In the genomic region with DNA sequence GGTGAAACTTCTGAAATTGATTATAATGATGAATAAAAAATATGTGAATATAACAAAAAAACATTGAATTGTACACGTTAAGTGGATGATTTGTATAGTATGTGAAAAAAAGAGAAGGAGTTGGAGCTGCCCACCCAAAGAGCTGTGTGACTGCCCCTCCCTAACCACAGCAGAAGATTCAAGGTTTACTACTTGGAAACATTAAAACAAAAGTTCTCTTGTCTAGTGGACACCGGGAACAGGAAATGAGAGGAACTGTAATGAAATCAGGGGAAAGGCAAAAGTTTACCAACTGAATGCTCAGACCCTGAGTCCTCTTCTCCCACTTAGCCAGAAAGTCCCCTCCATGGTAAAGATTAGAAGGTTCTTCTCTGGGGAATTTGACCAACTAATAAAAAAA, we compare ENCODE assay signal across 20 cellular contexts. TPM values are rescaled to one million over a fixed set of nuclear protein-coding genes. Genes with fewer than 3 reads are reported as not detected.
DNase-seq lines count a peak whose midpoint lies in the region; ATAC-seq, FAIRE-seq and TF ChIP-seq lines count a peak whose summit lies in the region.
"Had no signal": no experiment of that assay in that cellular context is flagged by ENCODE, and none has a peak within 500 bp of the region (broad histone marks: within the 10 kb centered on the region; RNA-seq: fewer than 3 reads in every experiment).

No MANE protein-coding gene starts in this region.

- H3K4me1 ChIP-seq in astrocyte (ENCODE audit: insufficient read depth, low read length) (peaks cover 21% of the 10 kb centered on the region), osteoblast (ENCODE audit: insufficient read depth, low read length) (peaks cover 22% of the 10 kb centered on the region)
- H3K4me1 ChIP-seq: SJCRH30 had no signal

- H3K9me3 ChIP-seq in astrocyte (ENCODE audit: insufficient read depth, low read depth, low read length) (no peaks in the 10 kb centered on the region), osteoblast (ENCODE audit: low read depth, low read length) (peaks cover 2% of the 10 kb centered on the region)
- H3K9me3 ChIP-seq: A549, SJCRH30 had no signal

- H3K9ac ChIP-seq in astrocyte (ENCODE audit: low read length): no peak overlapping the region

- H3K27me3 ChIP-seq in astrocyte (ENCODE audit: insufficient read depth, low read length) (no peaks in the 10 kb centered on the region), osteoblast (ENCODE audit: insufficient read depth, low read length) (no peaks in the 10 kb centered on the region)
- H3K27me3 ChIP-seq: SJCRH30 had no signal

- TF ChIP-seq CTCF in Calu3 (IDR thresholded peaks at IDR 0.05; ENCODE audit: unreplicated experiment) (no peak), astrocyte (IDR thresholded peaks at IDR 0.05; ENCODE audit: insufficient read depth, low read depth, low read length) (no peak), osteoblast (IDR thresholded peaks at IDR 0.05; ENCODE audit: extremely low read depth, low read depth, low read length) (no peak)

- H4K20me1 ChIP-seq in astrocyte (ENCODE audit: insufficient read depth, low read length): no peaks in the 10 kb centered on the region
- no peaks in the 10 kb centered on the region for H4K20me1 ChIP-seq in osteoblast (ENCODE audit: insufficient read depth, low read length)

- H3K27me3 Mint-ChIP-seq in Calu3 (ENCODE audit: unreplicated experiment): no peaks in the 10 kb centered on the region
- H3K27me3 Mint-ChIP-seq in astrocyte (ENCODE audit: low read depth, unreplicated experiment): peaks cover 2% of the 10 kb centered on the region

- no peaks in the 10 kb centered on the region for H3K79me2 ChIP-seq in astrocyte (ENCODE audit: insufficient read depth, low read length)
- peaks cover 11% of the 10 kb centered on the region for H3K79me2 ChIP-seq in osteoblast (ENCODE audit: insufficient read depth, low read length)

- H3K36me3 ChIP-seq in astrocyte (ENCODE audit: insufficient read depth, low read length): no peaks in the 10 kb centered on the region
- no peaks in the 10 kb centered on the region for H3K36me3 ChIP-seq in osteoblast (ENCODE audit: insufficient read depth, low read length)
- H3K36me3 ChIP-seq: SJCRH30 had no signal

- no TSS peak for BruUV-seq in Calu3 (replicated peaks; lab: Mats Ljungman, UMichigan)

- H3K4me3 ChIP-seq in astrocyte (ENCODE audit: insufficient read depth, low read depth, low read length): no peak overlapping the region
- no peak overlapping the region for H3K4me3 ChIP-seq in osteoblast (ENCODE audit: insufficient read depth, low read length)
- H3K4me3 ChIP-seq: A549, SJCRH30 had no signal

- no peak overlapping the region for H3K4me3 Mint-ChIP-seq in Calu3 (ENCODE audit: low read depth, unreplicated experiment)
- H3K4me3 Mint-ChIP-seq in astrocyte (ENCODE audit: unreplicated experiment): peak overlapping the region; percentile 28
- H3K4me3 Mint-ChIP-seq: CD4-positive, alpha-beta memory T cell; T-cell had no signal

- H3K4me2 ChIP-seq in astrocyte (ENCODE audit: low read length): peak overlapping the region; percentile 11
- H3K4me2 ChIP-seq in osteoblast (ENCODE audit: insufficient read depth, low read length): no peak overlapping the region
- H3K4me2 ChIP-seq: A549 had no signal

- peak overlapping the region; percentile 79 for H3K27ac Mint-ChIP-seq in Calu3 (ENCODE audit: unreplicated experiment)
- H3K27ac Mint-ChIP-seq in astrocyte (ENCODE audit: unreplicated experiment): peak overlapping the region; percentile 21
- H3K27ac Mint-ChIP-seq: CD4-positive, alpha-beta memory T cell; T-cell had no signal

- H3K4me1 Mint-ChIP-seq in Calu3 (ENCODE audit: low read depth, unreplicated experiment): peaks cover 37% of the 10 kb centered on the region
- H3K4me1 Mint-ChIP-seq in astrocyte (ENCODE audit: low read depth, unreplicated experiment): peaks cover 46% of the 10 kb centered on the region
- H3K4me1 Mint-ChIP-seq: CD4-positive, alpha-beta memory T cell; T-cell had no signal

- CTCF ChIA-PET in Calu3 (lab: Charles Lee): no interaction called here

- FAIRE-seq in astrocyte (lab: Jason Lieb, UNC) (no peak), GM19239 (lab: Jason Lieb, UNC) (no peak)
- FAIRE-seq: A549, D721Med had no signal

- no peak for ATAC-seq in GM19452 (IDR thresholded peaks at IDR 0.05; ENCODE audit: unreplicated experiment)
- ATAC-seq: A549, T-cell had no signal

- no peaks in the 10 kb centered on the region for H3K36me3 Mint-ChIP-seq in Calu3 (ENCODE audit: insufficient read depth, unreplicated experiment)
- H3K36me3 Mint-ChIP-seq in astrocyte (ENCODE audit: low read depth, unreplicated experiment): no peaks in the 10 kb centered on the region
- H3K36me3 Mint-ChIP-seq: CD4-positive, alpha-beta memory T cell; T-cell had no signal

- peak; percentile 10 for DNase-seq in Calu3
- peak; percentile 53 for DNase-seq in M059J (ENCODE audit: low read depth)
- peak; percentile 13 for DNase-seq in astrocyte (ENCODE audit: low read depth)
- DNase-seq in osteoblast (ENCODE audit: insufficient read length, low spot score, missing footprints): no peak
- no peak for DNase-seq in GM19239 (ENCODE audit: insufficient read length, low spot score)
- no peak for DNase-seq in activated CD8-positive, alpha-beta memory T cell treated with anti-CD3 and anti-CD28 coated beads, Interleukin-2, amount 50 U/mL, for 4 hours
- no peak for DNase-seq in GF-D8 (lab: John Stamatoyannopoulos, UW)
- DNase-seq: CD4-positive, alpha-beta memory T cell; KG1; NCI-H1417 treated with DMSO at 0.1 percent for 48 hours; NCI-H187 treated with DMSO at 0.1 percent for 48 hours; NCI-H226; NCI-H524; NCI-H82; SJCRH30; T-cell had no signal

- H2AFZ ChIP-seq in astrocyte (ENCODE audit: low read depth, low read length): no peak overlapping the region
- H2AFZ ChIP-seq in osteoblast (ENCODE audit: low read length): peak overlapping the region; percentile 23

- peaks cover 5% of the 10 kb centered on the region for H3K9me3 Mint-ChIP-seq in Calu3 (ENCODE audit: low read depth, unreplicated experiment)
- H3K9me3 Mint-ChIP-seq in astrocyte (ENCODE audit: unreplicated experiment): peaks cover 3% of the 10 kb centered on the region

- intact Hi-C loops in Calu3 (cut with micrococcal nuclease; ENCODE audit: unreplicated experiment): loop anchor here (5.0 kb wide), 1 partner anchor 125 kb away; no protein-coding TSS in a partner anchor

- H3K27ac ChIP-seq in astrocyte (ENCODE audit: low read depth, low read length) (peak overlapping the region; percentile 2), osteoblast (ENCODE audit: low read depth, low read length) (peak overlapping the region; percentile 5)
- H3K27ac ChIP-seq: A549, RWPE1, SJCRH30 had no signal

RNA-seq across cellular contexts. Expression of a gene that starts 13.1 kb away (rescaled TPM):
- total RNA-seq in Calu3 (2022): not detected in 2 replicates
- 39.2 and 61.2 TPM in 2 replicates for total RNA-seq in M059J (2014; rRNA removed; shearing (Covaris generic))
- total RNA-seq in astrocyte: 11.6 and 13.2 TPM in 2 replicates
- total RNA-seq in osteoblast: 38.0 and 56.9 TPM in 2 replicates
- total RNA-seq: SJCRH30 had no signal

Comparison
In these comparisons a context has a peak if more than half of its experiments do, and no peak if none do; other contexts are left out.
1. DNase-seq: peak in Calu3 (single experiment), M059J (single experiment) and astrocyte (single experiment); none in osteoblast (single experiment), GM19239 (single experiment), activated CD8-positive, alpha-beta memory T cell treated with anti-CD3 and anti-CD28 coated beads, Interleukin-2, amount 50 U/mL, for 4 hours (single experiment) and GF-D8 (single experiment).
2. RNA of a gene that starts 13.1 kb away (total RNA-seq): 39.2 to 61.2 TPM in M059J, 38.0 to 56.9 TPM in osteoblast and 11.6 to 13.2 TPM in astrocyte; not detected in Calu3; every median in the first group is over 10 times any median in the second.